Comparison of ENCODE assay signal across 8 cellular contexts in the genomic region with DNA sequence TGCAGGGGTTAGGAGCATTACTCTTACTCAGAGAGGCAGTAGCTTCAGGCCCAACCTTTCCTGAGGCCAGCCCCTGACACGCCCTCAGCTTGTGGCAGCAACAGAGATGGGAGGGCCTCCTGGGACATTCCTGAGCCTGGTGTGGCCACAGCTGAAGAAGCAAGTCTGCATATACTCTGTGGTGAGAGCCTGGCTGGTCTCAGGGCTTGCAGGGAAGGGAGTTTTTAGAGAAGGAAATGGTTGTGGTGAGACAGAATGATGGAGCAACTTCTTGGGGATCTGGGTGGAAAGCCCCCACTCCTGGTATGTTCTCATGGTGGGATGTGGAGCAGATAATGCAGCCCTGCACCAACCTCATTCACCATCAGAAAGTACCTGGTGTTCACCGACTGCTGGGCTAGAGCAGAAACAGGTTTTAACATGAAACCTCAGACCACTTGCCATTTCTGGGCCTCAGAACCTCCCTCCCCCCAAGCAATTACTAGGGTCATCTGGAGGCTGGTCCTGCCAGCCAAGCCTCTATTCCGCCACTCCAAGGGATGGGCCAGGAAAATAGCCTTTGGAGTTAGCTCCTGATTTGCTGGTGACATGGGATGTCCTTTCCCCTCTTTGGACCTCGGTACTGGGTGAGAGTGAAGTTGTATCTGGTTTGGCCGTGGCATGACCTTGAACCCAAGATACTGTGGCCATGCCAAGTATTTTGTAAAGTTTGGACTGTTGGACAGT. TPM values are rescaled to one million over a fixed set of nuclear protein-coding genes. Genes with fewer than 3 reads are reported as not detected.
DNase-seq lines count a peak whose midpoint lies in the region; ATAC-seq and TF ChIP-seq lines count a peak whose summit lies in the region.

No MANE protein-coding gene starts in this region.

- peaks cover 0 to 2% of the 10 kb centered on the region in 2 donors for H3K4me1 ChIP-seq in naive thymus-derived CD4-positive, alpha-beta T cell (ENCODE audit: control insufficient read depth in 2 of 2, insufficient read depth in 2 of 2, low read length in 2 of 2)
- peaks cover 53% of the 10 kb centered on the region for H3K4me1 ChIP-seq in upper lobe of right lung

- CTCF ChIA-PET in naive thymus-derived CD4-positive, alpha-beta T cell (lab: Charles Lee), result no interaction called here

- POLR2A ChIA-PET in naive thymus-derived CD4-positive, alpha-beta T cell (lab: Charles Lee), result interaction anchor here (0.6 to 1.9 kb wide), 3 partner anchors 11 to 133 kb away, joined by 3 to 6 read pairs (median 4); no protein-coding TSS in a partner anchor

- no peaks in the 10 kb centered on the region for H3K9me3 ChIP-seq in naive thymus-derived CD4-positive, alpha-beta T cell (ENCODE audit: control insufficient read depth in 2 of 3, low read length in 3 of 3)
- no peaks in the 10 kb centered on the region for H3K9me3 ChIP-seq in upper lobe of right lung

- peak overlapping the region; percentile 87 for H3K27ac ChIP-seq in epithelial cell of prostate
- no peak overlapping the region for H3K27ac ChIP-seq in naive thymus-derived CD4-positive, alpha-beta T cell (ENCODE audit: low read depth, low read length)
- peak overlapping the region; percentile 71 for H3K27ac ChIP-seq in upper lobe of right lung

- H3K4me3 ChIP-seq in naive thymus-derived CD4-positive, alpha-beta T cell (ENCODE audit: low read length), result no peak overlapping the region
- no peak overlapping the region for H3K4me3 ChIP-seq in upper lobe of right lung

- peak; percentile 83 for ATAC-seq in HG02571 (IDR thresholded peaks at IDR 0.05; ENCODE audit: unreplicated experiment)
- ATAC-seq in naive thymus-derived CD4-positive, alpha-beta T cell, result peak; percentile 91
- ATAC-seq in upper lobe of right lung, result peak; percentile 97

- H3K4me3 Mint-ChIP-seq in naive thymus-derived CD4-positive, alpha-beta T cell, result peak overlapping the region in 1 of 10 donors; percentile 73

- peak; percentile 64 for DNase-seq in NK-92 treated with Interleukin-12 subunit alpha and Interleukin-12 subunit beta, amount 100 ng/mL, for 24 hours (lab: John Stamatoyannopoulos, UW)
- DNase-seq in NK-92 (lab: John Stamatoyannopoulos, UW; ENCODE audit: unreplicated experiment) (no peak), M059J (ENCODE audit: low read depth) (peak; percentile 96), epithelial cell of prostate (ENCODE audit: low read depth, low spot score) (peak; percentile 96), upper lobe of right lung (peak; percentile 92)
- peak; percentile 78 for DNase-seq in activated CD4-positive, alpha-beta T cell treated with anti-CD3 and anti-CD28 coated beads for 48 hours
- peak in 1 of 9 donors; percentile 77 for DNase-seq in naive thymus-derived CD4-positive, alpha-beta T cell

- H3K4me1 Mint-ChIP-seq in naive thymus-derived CD4-positive, alpha-beta T cell, result peaks cover 5 to 73% (median 7%) of the 10 kb centered on the region in 7 donors

- no peaks in the 10 kb centered on the region for H3K27me3 Mint-ChIP-seq in naive thymus-derived CD4-positive, alpha-beta T cell

- intact Hi-C loops in naive thymus-derived CD4-positive, alpha-beta T cell (cut with micrococcal nuclease), result loop anchor here in 1 of 2 donors (1.0 kb wide), 1 partner anchor 28 kb away; the partner anchor contains the start of gene RNF19B
- intact Hi-C loops in upper lobe of right lung (cut with DNase I), result no loop called here

- H3K27ac Mint-ChIP-seq in naive thymus-derived CD4-positive, alpha-beta T cell, result peak overlapping the region in 6 of 9 donors; percentile 8 to 94 (median 34)

- no peak for TF ChIP-seq CTCF in upper lobe of right lung (IDR thresholded peaks at IDR 0.05)

- peaks cover 0 to 10% (median 0%) of the 10 kb centered on the region in 5 donors for H3K36me3 Mint-ChIP-seq in naive thymus-derived CD4-positive, alpha-beta T cell

- H3K27me3 ChIP-seq in naive thymus-derived CD4-positive, alpha-beta T cell (ENCODE audit: control insufficient read depth in 2 of 2, insufficient read depth in 2 of 2, low read length in 2 of 2), result no peaks in the 10 kb centered on the region
- H3K27me3 ChIP-seq in upper lobe of right lung, result no peaks in the 10 kb centered on the region

- H3K36me3 ChIP-seq in naive thymus-derived CD4-positive, alpha-beta T cell (ENCODE audit: control insufficient read depth in 2 of 3, insufficient read depth in 3 of 3, low read length in 3 of 3), result no peaks in the 10 kb centered on the region
- no peaks in the 10 kb centered on the region for H3K36me3 ChIP-seq in upper lobe of right lung

- no peaks in the 10 kb centered on the region for H3K9me3 Mint-ChIP-seq in naive thymus-derived CD4-positive, alpha-beta T cell

RNA-seq across cellular contexts. Expression of gene RNF19B, which starts 28.0 kb away (rescaled TPM):
- 9.0 and 11.9 TPM in 2 replicates for total RNA-seq in M059J (2014; rRNA removed; shearing (Covaris generic))
- total RNA-seq in naive thymus-derived CD4-positive, alpha-beta T cell, result 10 to 100 TPM; 17.1 to 58.1 (median 39.2) TPM
- polyA plus RNA-seq in naive thymus-derived CD4-positive, alpha-beta T cell, result 1 to 10 TPM in 1 of 2 donors, under 1 TPM in 1; 0.58 to 2.2 TPM
- 34.3 TPM for total RNA-seq in upper lobe of right lung

RNA-seq across cellular contexts. Expression of gene AK2, which starts 44.0 kb away (rescaled TPM):
- total RNA-seq in M059J (2014; rRNA removed; shearing (Covaris generic)), result 255 and 332 TPM in 2 replicates
- total RNA-seq in naive thymus-derived CD4-positive, alpha-beta T cell, result 100 to 1,000 TPM in 1 of 5 experiments, 10 to 100 TPM in 4; 53.8 to 219 (median 90.2) TPM
- polyA plus RNA-seq in naive thymus-derived CD4-positive, alpha-beta T cell, result 100 to 1,000 TPM; 113 to 134 TPM
- total RNA-seq in upper lobe of right lung, result 106 TPM
